ENCODE assay signal across 1 cellular context in the genomic region with DNA sequence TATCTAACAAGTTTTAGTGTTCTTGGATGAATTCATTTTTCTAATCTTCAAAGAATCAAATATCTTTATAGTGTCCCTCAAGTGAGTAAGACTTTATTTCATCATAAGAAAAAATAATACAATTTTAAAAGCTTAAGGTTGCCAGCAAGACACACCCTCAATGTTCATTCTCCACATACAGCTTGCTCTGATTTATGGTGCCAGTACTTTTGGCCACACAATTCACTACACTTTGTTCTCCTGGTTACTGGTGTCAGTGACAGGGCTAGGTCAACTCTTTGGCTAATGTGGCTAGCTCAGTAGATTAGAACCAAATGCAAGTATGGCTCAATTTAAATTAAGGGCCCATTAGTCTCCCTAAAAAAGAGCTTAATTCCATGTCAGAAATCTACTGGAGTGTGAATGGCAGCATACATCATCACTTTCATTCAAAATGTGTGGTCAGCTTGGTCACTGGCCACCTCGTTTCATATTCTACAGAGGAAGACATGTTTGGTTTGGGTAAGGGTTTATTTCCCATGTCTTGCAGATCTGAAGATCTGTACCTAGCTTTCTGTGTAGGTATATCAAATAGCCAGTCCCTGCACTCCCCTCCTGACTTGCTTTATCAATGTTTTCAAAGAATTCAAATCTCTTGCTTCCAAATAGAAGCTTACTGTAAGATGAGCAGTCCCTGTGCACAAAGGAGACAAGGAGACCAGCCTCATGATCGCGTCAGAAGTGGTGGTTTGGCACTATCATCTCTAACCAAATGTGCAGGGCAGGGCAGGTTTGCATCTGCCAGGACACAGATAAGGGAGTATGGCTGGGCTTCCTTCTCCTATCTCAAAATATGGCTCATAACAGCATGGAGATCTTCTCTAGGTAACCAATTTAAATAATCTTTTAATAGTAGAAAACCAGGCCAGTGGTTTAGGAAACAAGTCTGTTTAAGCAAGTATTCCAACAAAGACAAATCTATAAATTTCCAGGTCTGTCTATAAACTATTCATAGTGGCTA.
A peak's percentile ranks its signal among the peaks of the same experiment; 100 is the strongest.
TF ChIP-seq lines count a peak whose summit lies in the region.

No MANE protein-coding gene starts in this region.

TF ChIP-seq in K562, 482 proteins besides CTCF, POLR2A, EP300 and RAD21 (continued from another document and continues in another):
- TF ChIP-seq, protein P1, sequence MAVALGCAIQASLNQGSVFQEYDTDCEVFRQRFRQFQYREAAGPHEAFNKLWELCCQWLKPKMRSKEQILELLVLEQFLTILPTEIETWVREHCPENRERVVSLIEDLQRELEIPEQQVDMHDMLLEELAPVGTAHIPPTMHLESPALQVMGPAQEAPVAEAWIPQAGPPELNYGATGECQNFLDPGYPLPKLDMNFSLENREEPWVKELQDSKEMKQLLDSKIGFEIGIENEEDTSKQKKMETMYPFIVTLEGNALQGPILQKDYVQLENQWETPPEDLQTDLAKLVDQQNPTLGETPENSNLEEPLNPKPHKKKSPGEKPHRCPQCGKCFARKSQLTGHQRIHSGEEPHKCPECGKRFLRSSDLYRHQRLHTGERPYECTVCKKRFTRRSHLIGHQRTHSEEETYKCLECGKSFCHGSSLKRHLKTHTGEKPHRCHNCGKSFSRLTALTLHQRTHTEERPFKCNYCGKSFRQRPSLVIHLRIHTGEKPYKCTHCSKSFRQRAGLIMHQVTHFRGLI (CRISPR knock-in tag; IDR thresholded peaks at IDR 0.05): no peak
- peak; percentile 97 for TF ChIP-seq HMGN3 (IDR thresholded peaks at IDR 0.05; ENCODE audit: borderline replicate concordance, extremely low read depth, insufficient read length, low read depth, low read length)
- TF ChIP-seq TAF9B (IDR thresholded peaks at IDR 0.05; ENCODE audit: partially characterized antibody): no peak
- no peak for TF ChIP-seq RBFOX2 (IDR thresholded peaks at IDR 0.05; ENCODE audit: low read depth, low read length)
- peak; percentile 27; the same call in 1 of the 2 replicates for TF ChIP-seq XRCC5 (IDR thresholded peaks at IDR 0.05; ENCODE audit: low read depth, low read length)
- TF ChIP-seq, protein P2, sequence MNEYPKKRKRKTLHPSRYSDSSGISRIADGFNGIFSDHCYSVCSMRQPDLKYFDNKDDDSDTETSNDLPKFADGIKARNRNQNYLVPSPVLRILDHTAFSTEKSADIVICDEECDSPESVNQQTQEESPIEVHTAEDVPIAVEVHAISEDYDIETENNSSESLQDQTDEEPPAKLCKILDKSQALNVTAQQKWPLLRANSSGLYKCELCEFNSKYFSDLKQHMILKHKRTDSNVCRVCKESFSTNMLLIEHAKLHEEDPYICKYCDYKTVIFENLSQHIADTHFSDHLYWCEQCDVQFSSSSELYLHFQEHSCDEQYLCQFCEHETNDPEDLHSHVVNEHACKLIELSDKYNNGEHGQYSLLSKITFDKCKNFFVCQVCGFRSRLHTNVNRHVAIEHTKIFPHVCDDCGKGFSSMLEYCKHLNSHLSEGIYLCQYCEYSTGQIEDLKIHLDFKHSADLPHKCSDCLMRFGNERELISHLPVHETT (CRISPR knock-in tag; conservative IDR thresholded peaks at IDR 0.05 in 1 of 2, IDR thresholded peaks at IDR 0.05 in 1 of 2): peak in 1 of 2 experiments; percentile 85; a peak in 2 of 4 replicates
- TF ChIP-seq, protein P3, sequence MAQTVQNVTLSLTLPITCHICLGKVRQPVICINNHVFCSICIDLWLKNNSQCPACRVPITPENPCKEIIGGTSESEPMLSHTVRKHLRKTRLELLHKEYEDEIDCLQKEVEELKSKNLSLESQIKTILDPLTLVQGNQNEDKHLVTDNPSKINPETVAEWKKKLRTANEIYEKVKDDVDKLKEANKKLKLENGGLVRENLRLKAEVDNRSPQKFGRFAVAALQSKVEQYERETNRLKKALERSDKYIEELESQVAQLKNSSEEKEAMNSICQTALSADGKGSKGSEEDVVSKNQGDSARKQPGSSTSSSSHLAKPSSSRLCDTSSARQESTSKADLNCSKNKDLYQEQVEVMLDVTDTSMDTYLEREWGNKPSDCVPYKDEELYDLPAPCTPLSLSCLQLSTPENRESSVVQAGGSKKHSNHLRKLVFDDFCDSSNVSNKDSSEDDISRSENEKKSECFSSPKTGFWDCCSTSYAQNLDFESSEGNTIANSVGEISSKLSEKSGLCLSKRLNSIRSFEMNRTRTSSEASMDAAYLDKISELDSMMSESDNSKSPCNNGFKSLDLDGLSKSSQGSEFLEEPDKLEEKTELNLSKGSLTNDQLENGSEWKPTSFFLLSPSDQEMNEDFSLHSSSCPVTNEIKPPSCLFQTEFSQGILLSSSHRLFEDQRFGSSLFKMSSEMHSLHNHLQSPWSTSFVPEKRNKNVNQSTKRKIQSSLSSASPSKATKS (CRISPR knock-in tag; IDR thresholded peaks at IDR 0.05): no peak
- peak in 1 of 2 experiments; percentile 89; a peak in 2 of 4 replicates for TF ChIP-seq TBL1XR1 (IDR thresholded peaks at IDR 0.05; ENCODE audit: low read length in 2 of 2)
- TF ChIP-seq ARID2 (IDR thresholded peaks at IDR 0.05): no peak
- peak; percentile 83 for TF ChIP-seq FOSL1 (tag; conservative IDR thresholded peaks at IDR 0.05)
- peak; percentile 81; the same call in 1 of the 2 replicates for TF ChIP-seq DMBX1 (CRISPR knock-in tag; IDR thresholded peaks at IDR 0.05; ENCODE audit: borderline replicate concordance)
- TF ChIP-seq MCM5 (IDR thresholded peaks at IDR 0.05; ENCODE audit: low read depth): no peak
- peak; percentile 79 for TF ChIP-seq KHSRP (IDR thresholded peaks at IDR 0.05)
- TF ChIP-seq RUNX1 (IDR thresholded peaks at IDR 0.05; ENCODE audit: low read depth): peak; percentile 91
- no peak for TF ChIP-seq ZNF324 (CRISPR knock-in tag; IDR thresholded peaks at IDR 0.05)
- TF ChIP-seq TRIM24 (IDR thresholded peaks at IDR 0.05): peak; percentile 91 to 96
- TF ChIP-seq JUND (IDR thresholded peaks at IDR 0.05; ENCODE audit: borderline replicate concordance, low read depth, low read length): peak; percentile 82
- peak; percentile 36; the same call in 1 of the 3 replicates for TF ChIP-seq JUND (tag; IDR thresholded peaks at IDR 0.05; ENCODE audit: borderline replicate concordance, low read depth, low read length)
- TF ChIP-seq ZNF133 (CRISPR knock-in tag; IDR thresholded peaks at IDR 0.05): no peak
- TF ChIP-seq LARP7 (IDR thresholded peaks at IDR 0.05): no peak
- no peak for TF ChIP-seq ZNF707 (CRISPR knock-in tag; conservative IDR thresholded peaks at IDR 0.05)
- TF ChIP-seq, protein P4, sequence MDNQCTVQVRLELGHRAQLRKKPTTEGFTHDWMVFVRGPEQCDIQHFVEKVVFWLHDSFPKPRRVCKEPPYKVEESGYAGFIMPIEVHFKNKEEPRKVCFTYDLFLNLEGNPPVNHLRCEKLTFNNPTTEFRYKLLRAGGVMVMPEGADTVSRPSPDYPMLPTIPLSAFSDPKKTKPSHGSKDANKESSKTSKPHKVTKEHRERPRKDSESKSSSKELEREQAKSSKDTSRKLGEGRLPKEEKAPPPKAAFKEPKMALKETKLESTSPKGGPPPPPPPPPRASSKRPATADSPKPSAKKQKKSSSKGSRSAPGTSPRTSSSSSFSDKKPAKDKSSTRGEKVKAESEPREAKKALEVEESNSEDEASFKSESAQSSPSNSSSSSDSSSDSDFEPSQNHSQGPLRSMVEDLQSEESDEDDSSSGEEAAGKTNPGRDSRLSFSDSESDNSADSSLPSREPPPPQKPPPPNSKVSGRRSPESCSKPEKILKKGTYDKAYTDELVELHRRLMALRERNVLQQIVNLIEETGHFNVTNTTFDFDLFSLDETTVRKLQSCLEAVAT (IDR thresholded peaks at IDR 0.05): no peak
- TF ChIP-seq, protein P5, sequence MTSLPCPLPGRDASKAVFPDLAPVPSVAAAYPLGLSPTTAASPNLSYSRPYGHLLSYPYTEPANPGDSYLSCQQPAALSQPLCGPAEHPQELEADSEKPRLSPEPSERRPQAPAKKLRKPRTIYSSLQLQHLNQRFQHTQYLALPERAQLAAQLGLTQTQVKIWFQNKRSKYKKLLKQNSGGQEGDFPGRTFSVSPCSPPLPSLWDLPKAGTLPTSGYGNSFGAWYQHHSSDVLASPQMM (CRISPR knock-in tag; IDR thresholded peaks at IDR 0.05): no peak
- TF ChIP-seq ZNF408 (CRISPR knock-in tag; IDR thresholded peaks at IDR 0.05; ENCODE audit: low read depth): no peak
- TF ChIP-seq, protein P6, sequence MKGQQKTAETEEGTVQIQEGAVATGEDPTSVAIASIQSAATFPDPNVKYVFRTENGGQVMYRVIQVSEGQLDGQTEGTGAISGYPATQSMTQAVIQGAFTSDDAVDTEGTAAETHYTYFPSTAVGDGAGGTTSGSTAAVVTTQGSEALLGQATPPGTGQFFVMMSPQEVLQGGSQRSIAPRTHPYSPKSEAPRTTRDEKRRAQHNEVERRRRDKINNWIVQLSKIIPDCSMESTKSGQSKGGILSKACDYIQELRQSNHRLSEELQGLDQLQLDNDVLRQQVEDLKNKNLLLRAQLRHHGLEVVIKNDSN (CRISPR knock-in tag; IDR thresholded peaks at IDR 0.05): no peak
- no peak for TF ChIP-seq BDP1 (IDR thresholded peaks at IDR 0.05; ENCODE audit: insufficient read depth, insufficient read length)
- TF ChIP-seq NFIC (IDR thresholded peaks at IDR 0.05): peak; percentile 95
- TF ChIP-seq NCOR1 (IDR thresholded peaks at IDR 0.05): peak; percentile 99
- TF ChIP-seq TEAD4 (IDR thresholded peaks at IDR 0.05; ENCODE audit: low read length): peak; percentile 100
- no peak for TF ChIP-seq TEAD4 (CRISPR knock-in tag; IDR thresholded peaks at IDR 0.05; ENCODE audit: borderline replicate concordance)
- TF ChIP-seq, protein P7, sequence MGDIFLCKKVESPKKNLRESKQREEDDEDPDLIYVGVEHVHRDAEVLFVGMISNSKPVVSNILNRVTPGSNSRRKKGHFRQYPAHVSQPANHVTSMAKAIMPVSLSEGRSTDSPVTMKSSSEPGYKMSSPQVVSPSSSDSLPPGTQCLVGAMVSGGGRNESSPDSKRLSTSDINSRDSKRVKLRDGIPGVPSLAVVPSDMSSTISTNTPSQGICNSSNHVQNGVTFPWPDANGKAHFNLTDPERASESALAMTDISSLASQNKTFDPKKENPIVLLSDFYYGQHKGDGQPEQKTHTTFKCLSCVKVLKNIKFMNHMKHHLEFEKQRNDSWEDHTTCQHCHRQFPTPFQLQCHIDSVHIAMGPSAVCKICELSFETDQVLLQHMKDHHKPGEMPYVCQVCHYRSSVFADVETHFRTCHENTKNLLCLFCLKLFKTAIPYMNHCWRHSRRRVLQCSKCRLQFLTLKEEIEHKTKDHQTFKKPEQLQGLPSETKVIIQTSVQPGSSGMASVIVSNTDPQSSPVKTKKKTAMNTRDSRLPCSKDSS (IDR thresholded peaks at IDR 0.05; ENCODE audit: low read depth, partially characterized antibody): no peak
- no peak for TF ChIP-seq TFAM (CRISPR knock-in tag; conservative IDR thresholded peaks at IDR 0.05)
- no peak for TF ChIP-seq BRF1 (IDR thresholded peaks at IDR 0.05; ENCODE audit: borderline replicate concordance, extremely low read depth, insufficient read length)
- no peak for TF ChIP-seq ZNF217 (CRISPR knock-in tag; IDR thresholded peaks at IDR 0.05)
- no peak for TF ChIP-seq ZBTB7A (IDR thresholded peaks at IDR 0.05; ENCODE audit: borderline replicate concordance, control insufficient read depth, low read depth, low read length)
- TF ChIP-seq SRF (CRISPR knock-in tag; IDR thresholded peaks at IDR 0.05): no peak; a peak in 1 of 4 replicates
- TF ChIP-seq TCF7 (IDR thresholded peaks at IDR 0.05; ENCODE audit: borderline replicate concordance): peak; percentile 90; the same call in 1 of the 2 replicates
- peak in 1 of 2 experiments; percentile 51 for TF ChIP-seq NCOA2 (IDR thresholded peaks at IDR 0.05; ENCODE audit: partially characterized antibody in 2 of 2)
- TF ChIP-seq, protein P8, sequence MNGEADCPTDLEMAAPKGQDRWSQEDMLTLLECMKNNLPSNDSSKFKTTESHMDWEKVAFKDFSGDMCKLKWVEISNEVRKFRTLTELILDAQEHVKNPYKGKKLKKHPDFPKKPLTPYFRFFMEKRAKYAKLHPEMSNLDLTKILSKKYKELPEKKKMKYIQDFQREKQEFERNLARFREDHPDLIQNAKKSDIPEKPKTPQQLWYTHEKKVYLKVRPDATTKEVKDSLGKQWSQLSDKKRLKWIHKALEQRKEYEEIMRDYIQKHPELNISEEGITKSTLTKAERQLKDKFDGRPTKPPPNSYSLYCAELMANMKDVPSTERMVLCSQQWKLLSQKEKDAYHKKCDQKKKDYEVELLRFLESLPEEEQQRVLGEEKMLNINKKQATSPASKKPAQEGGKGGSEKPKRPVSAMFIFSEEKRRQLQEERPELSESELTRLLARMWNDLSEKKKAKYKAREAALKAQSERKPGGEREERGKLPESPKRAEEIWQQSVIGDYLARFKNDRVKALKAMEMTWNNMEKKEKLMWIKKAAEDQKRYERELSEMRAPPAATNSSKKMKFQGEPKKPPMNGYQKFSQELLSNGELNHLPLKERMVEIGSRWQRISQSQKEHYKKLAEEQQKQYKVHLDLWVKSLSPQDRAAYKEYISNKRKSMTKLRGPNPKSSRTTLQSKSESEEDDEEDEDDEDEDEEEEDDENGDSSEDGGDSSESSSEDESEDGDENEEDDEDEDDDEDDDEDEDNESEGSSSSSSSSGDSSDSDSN (IDR thresholded peaks at IDR 0.05; ENCODE audit: borderline replicate concordance in 1 of 2, low read depth in 2 of 2, low read length in 2 of 2): no peak
- no peak for TF ChIP-seq ILK (tag; IDR thresholded peaks at IDR 0.05; ENCODE audit: borderline replicate concordance, low read depth)
- peak; percentile 99 for TF ChIP-seq POLR2AphosphoS5 (IDR thresholded peaks at IDR 0.05; ENCODE audit: control insufficient read depth, insufficient read depth, low read depth, low read length)
- 0 out of 2 replicates have a peak, but pooled peaks have one; percentile 62 for TF ChIP-seq ZNF444 (CRISPR knock-in tag; IDR thresholded peaks at IDR 0.05)
- no peak for TF ChIP-seq HLTF (IDR thresholded peaks at IDR 0.05)
- no peak for TF ChIP-seq CREBBP (IDR thresholded peaks at IDR 0.05; ENCODE audit: low read depth, low read length)
- peak; percentile 92 for TF ChIP-seq ZKSCAN1 (IDR thresholded peaks at IDR 0.05; ENCODE audit: low read depth, low read length)
- TF ChIP-seq ATF7 (IDR thresholded peaks at IDR 0.05): peak; percentile 82
- TF ChIP-seq SMC3 (conservative IDR thresholded peaks at IDR 0.05; ENCODE audit: insufficient read depth, low read depth, low read length): no peak
- TF ChIP-seq EGR1 (conservative IDR thresholded peaks at IDR 0.05): no peak
- TF ChIP-seq BCOR (IDR thresholded peaks at IDR 0.05): peak; percentile 67; the same call in 1 of the 2 replicates
- peak; percentile 65; the same call in 1 of the 2 replicates for TF ChIP-seq BRD4 (IDR thresholded peaks at IDR 0.05)
- TF ChIP-seq ZNF79 (CRISPR knock-in tag; IDR thresholded peaks at IDR 0.05; ENCODE audit: low read depth): no peak
- TF ChIP-seq NFYB (IDR thresholded peaks at IDR 0.05; ENCODE audit: extremely low read depth, insufficient read length): no peak
- TF ChIP-seq ZEB2 (IDR thresholded peaks at IDR 0.05): peak; percentile 80; the same call in 1 of the 2 replicates
- TF ChIP-seq MYNN (IDR thresholded peaks at IDR 0.05): peak; percentile 87
- TF ChIP-seq MYNN (CRISPR knock-in tag; IDR thresholded peaks at IDR 0.05): no peak
- TF ChIP-seq, protein P9, sequence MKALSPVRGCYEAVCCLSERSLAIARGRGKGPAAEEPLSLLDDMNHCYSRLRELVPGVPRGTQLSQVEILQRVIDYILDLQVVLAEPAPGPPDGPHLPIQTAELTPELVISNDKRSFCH (CRISPR knock-in tag; IDR thresholded peaks at IDR 0.05): no peak
- TF ChIP-seq, protein P9 (tag; IDR thresholded peaks at IDR 0.05): 0 out of 2 replicates have a peak, but pooled peaks have one; percentile 52
- TF ChIP-seq BRD9 (IDR thresholded peaks at IDR 0.05; ENCODE audit: low read depth, partially characterized antibody): peak; percentile 43
- TF ChIP-seq FOXM1 (IDR thresholded peaks at IDR 0.05; ENCODE audit: low read depth): peak; percentile 97
- no peak for TF ChIP-seq FOXM1 (CRISPR knock-in tag; IDR thresholded peaks at IDR 0.05; ENCODE audit: low read depth)
